Comparison of ENCODE assay signal across 19 cellular contexts in genomic region chr3:169144271-169144670, GRCh38.
DNase-seq lines count a peak whose midpoint lies in the region; FAIRE-seq and TF ChIP-seq lines count a peak whose summit lies in the region.
"Had no signal": no experiment of that assay in that cellular context is flagged by ENCODE, and none has a peak within 500 bp of the region (broad histone marks: within the 10 kb centered on the region; RNA-seq: fewer than 3 reads in every experiment).

No MANE protein-coding gene starts in this region.

- peak overlapping the region; percentile 97 for H3K4me3 Mint-ChIP-seq in progenitor cell of endocrine pancreas (ENCODE audit: low read depth)
- H3K4me3 Mint-ChIP-seq: natural killer cell; stimulated activated naive CD8-positive, alpha-beta T cell treated with anti-CD3 and anti-CD28 coated beads, Interleukin-15, Interleukin-2, amounts not matched to agents 100 ng/mL and 50 ng/mL, for 24 hours had no signal

- no peak for TF ChIP-seq POLR2A in GM12892 (IDR thresholded peaks at IDR 0.05; ENCODE audit: low read depth, low read length)

- H3K9me3 Mint-ChIP-seq in progenitor cell of endocrine pancreas (ENCODE audit: low read depth), result no peaks in the 10 kb centered on the region
- H3K9me3 Mint-ChIP-seq: activated T-helper 2 cell treated with anti-CD3 and anti-CD28 coated beads, Interferon-gamma antibody, Interleukin-2, Interleukin-4, amounts not matched to agents 10 μg/mL and 5 μg/mL and 100 μg/mL, durations not matched to agents 14 hours and 24 hours and 36 hours; natural killer cell had no signal

- DNase-seq in astrocyte of the spinal cord (ENCODE audit: low read depth, low spot score), result no peak
- DNase-seq in fibroblast of the aortic adventitia (ENCODE audit: low read depth), result peak; percentile 21
- DNase-seq in progenitor cell of endocrine pancreas (ENCODE audit: low spot score, unreplicated experiment), result no peak
- DNase-seq in NCI-H146 (lab: John Stamatoyannopoulos, UW), result no peak
- no peak for DNase-seq in NCI-H2081 treated with DMSO at 0.1 percent for 48 hours (lab: John Stamatoyannopoulos, UW)
- DNase-seq in NCI-H128 (lab: John Stamatoyannopoulos, UW; ENCODE audit: unreplicated experiment), result no peak
- DNase-seq in GM12892 (ENCODE audit: insufficient read length), result no peak
- DNase-seq: COR-L47; GOT3; Kasumi-1; natural killer cell; NCI-H1105 treated with DMSO at 0.1 percent for 48 hours; NK-92 treated with Interleukin-12 subunit alpha and Interleukin-12 subunit beta, amount 100 ng/mL, for 24 hours; stimulated activated CD4-positive, alpha-beta T cell treated with anti-CD3 and anti-CD28 coated beads, Interleukin-15, amount 100 ng/mL, for 24 hours had no signal

- in situ Hi-C loops in astrocyte of the spinal cord (cut with HindIII; ENCODE audit: low sequenced_read_pairs), result no loop called here

- peak overlapping the region; percentile 1 for H3K4me3 ChIP-seq in astrocyte of the spinal cord (ENCODE audit: low read depth, low read length)
- peak overlapping the region; percentile 81 for H3K4me3 ChIP-seq in fibroblast of the aortic adventitia (ENCODE audit: low read depth, low read length)
- H3K4me3 ChIP-seq: GM12878 had no signal

- peak overlapping the region; percentile 82 for H3K27ac Mint-ChIP-seq in progenitor cell of endocrine pancreas
- H3K27ac Mint-ChIP-seq: activated T-helper 2 cell treated with anti-CD3 and anti-CD28 coated beads, Interferon-gamma antibody, Interleukin-2, Interleukin-4, amounts not matched to agents 10 μg/mL and 5 μg/mL and 100 μg/mL, durations not matched to agents 14 hours and 24 hours and 36 hours; natural killer cell; stimulated activated naive CD8-positive, alpha-beta T cell treated with anti-CD3 and anti-CD28 coated beads, Interleukin-15, Interleukin-2, amounts not matched to agents 100 ng/mL and 50 ng/mL, for 24 hours had no signal

- peaks cover 44% of the 10 kb centered on the region for H3K4me1 Mint-ChIP-seq in progenitor cell of endocrine pancreas (ENCODE audit: low read depth)

- H3K36me3 Mint-ChIP-seq in progenitor cell of endocrine pancreas (ENCODE audit: insufficient read depth), result peaks cover 16% of the 10 kb centered on the region
- H3K36me3 Mint-ChIP-seq: natural killer cell had no signal

- FAIRE-seq in G401.6 (lab: Jason Lieb, UNC) (peak; percentile 89), GM12892 (lab: Jason Lieb, UNC) (no peak)
- FAIRE-seq: colon, GM12878 had no signal

- TF ChIP-seq CTCF in astrocyte of the spinal cord (IDR thresholded peaks at IDR 0.05; ENCODE audit: low read depth, low read length), result no peak
- TF ChIP-seq CTCF in fibroblast of the aortic adventitia (IDR thresholded peaks at IDR 0.05; ENCODE audit: insufficient read depth, low read length), result no peak
- TF ChIP-seq CTCF in progenitor cell of endocrine pancreas (IDR thresholded peaks at IDR 0.05; ENCODE audit: unreplicated experiment), result no peak

- H3K27me3 Mint-ChIP-seq in progenitor cell of endocrine pancreas, result no peaks in the 10 kb centered on the region
